Comparison of ENCODE assay signal across 1 cellular context in the genomic region with DNA sequence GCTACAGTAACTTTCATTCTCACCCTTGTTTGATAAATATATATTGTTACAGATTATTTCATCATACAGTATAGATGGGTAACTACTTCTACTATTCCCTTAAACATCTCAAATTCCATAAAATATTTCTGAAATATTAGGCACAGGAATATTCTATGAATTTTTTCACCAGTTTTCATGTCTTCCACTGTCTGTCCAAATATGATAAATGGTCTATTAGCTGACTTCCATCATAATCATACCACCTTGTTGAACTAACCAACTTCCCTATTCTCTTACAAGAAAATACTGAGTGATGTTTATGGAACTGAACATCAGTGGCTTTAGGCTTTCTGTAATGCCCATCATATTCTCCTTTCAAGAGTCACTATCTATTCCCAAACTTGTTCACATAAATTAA.
TF ChIP-seq lines count a peak whose summit lies in the region.

No MANE protein-coding gene starts in this region.

TF ChIP-seq in GM12878, 131 proteins besides CTCF, POLR2A, EP300 and RAD21 (continued from another document):
- TF ChIP-seq SUPT20H (IDR thresholded peaks at IDR 0.05; ENCODE audit: borderline replicate concordance, control insufficient read depth, low read depth, low read length) (no peak), ZNF217 (IDR thresholded peaks at IDR 0.05) (no peak), FOXM1 (IDR thresholded peaks at IDR 0.05; ENCODE audit: low read depth, low read length) (no peak), YBX1 (IDR thresholded peaks at IDR 0.05) (no peak), HDAC2 (IDR thresholded peaks at IDR 0.05) (no peak), YY1 (IDR thresholded peaks at IDR 0.05; ENCODE audit: low read depth, low read length) (no peak)
- TF ChIP-seq, protein P1, sequence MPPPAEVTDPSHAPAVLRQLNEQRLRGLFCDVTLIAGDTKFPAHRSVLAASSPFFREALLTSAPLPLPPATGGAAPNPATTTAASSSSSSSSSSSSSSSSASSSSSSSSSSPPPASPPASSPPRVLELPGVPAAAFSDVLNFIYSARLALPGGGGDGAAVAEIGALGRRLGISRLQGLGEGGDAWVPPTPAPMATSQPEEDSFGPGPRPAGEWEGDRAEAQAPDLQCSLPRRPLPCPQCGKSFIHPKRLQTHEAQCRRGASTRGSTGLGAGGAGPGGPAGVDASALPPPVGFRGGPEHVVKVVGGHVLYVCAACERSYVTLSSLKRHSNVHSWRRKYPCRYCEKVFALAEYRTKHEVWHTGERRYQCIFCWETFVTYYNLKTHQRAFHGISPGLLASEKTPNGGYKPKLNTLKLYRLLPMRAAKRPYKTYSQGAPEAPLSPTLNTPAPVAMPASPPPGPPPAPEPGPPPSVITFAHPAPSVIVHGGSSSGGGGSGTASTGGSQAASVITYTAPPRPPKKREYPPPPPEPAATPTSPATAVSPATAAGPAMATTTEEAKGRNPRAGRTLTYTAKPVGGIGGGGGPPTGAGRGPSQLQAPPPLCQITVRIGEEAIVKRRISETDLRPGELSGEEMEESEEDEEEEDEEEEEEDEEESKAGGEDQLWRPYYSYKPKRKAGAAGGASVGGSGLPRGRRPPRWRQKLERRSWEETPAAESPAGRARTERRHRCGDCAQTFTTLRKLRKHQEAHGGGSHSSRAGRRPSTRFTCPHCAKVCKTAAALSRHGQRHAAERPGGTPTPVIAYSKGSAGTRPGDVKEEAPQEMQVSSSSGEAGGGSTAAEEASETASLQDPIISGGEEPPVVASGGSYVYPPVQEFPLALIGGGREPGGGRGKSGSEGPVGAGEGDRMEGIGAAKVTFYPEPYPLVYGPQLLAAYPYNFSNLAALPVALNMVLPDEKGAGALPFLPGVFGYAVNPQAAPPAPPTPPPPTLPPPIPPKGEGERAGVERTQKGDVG (CRISPR knock-in tag; IDR thresholded peaks at IDR 0.05): no peak
